In the genomic region with DNA sequence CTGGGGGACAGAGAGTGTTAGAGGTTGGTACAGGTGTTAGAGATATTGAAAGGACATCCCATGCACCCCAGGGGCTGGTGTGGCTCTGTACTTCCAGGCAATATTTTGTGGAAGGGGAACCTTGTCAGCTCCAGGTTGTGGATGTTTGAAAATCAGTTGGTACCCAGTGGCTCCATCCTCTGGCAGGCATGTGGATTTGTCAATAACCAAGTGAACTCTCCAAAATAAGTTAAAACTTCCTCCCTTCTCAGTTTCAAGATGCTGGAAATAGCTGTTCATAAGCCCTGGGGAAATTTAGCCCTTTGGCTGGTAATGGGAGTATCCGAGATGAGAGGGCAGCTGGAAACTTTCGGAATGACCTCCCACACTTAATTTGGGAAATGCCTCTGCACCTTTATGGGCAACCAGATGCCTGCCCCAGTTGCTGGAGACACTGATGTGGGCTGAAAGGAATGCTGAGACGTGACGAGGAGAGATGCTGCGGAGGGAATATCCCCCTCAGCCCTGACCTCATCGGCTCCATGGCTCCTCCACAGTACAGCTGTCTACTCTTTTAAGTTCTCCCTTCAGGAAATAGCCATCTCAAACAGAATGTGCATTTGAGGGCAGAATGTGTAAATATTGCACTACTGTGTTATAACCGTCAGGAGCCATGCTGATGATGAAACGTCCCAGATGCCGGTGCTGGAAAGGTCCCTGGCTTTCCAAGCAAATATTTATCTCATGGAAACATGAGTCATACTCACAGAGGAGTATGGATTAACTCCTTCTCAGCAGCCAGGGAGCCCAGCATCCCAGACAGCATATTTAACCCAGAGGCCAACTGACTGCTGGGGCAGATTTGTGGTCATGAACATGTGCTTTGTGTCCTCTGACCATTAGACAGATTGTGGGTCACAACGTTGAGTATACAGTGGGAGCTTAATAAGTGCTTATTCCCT, we compare ENCODE assay signal across 9 cellular contexts. TPM values are rescaled to one million over a fixed set of nuclear protein-coding genes. Genes with fewer than 3 reads are reported as not detected.
A peak's percentile ranks its signal among the peaks of the same experiment; 100 is the strongest.
DNase-seq lines count a peak whose midpoint lies in the region; ATAC-seq, FAIRE-seq and TF ChIP-seq lines count a peak whose summit lies in the region.
"Had no signal": no experiment of that assay in that cellular context is flagged by ENCODE, and none has a peak within 500 bp of the region (broad histone marks: within the 10 kb centered on the region; RNA-seq: fewer than 3 reads in every experiment).

No MANE protein-coding gene starts in this region.

- no peak overlapping the region for H3K4me3 ChIP-seq in Peyer's patch
- H3K4me3 ChIP-seq in pancreas, result no peak overlapping the region

- peaks cover 0 to 14% (median 0%) of the 10 kb centered on the region in 3 donors for H3K36me3 ChIP-seq in Peyer's patch
- no peaks in the 10 kb centered on the region for H3K36me3 ChIP-seq in pancreas

- peaks cover 0 to 6% of the 10 kb centered on the region in 2 donors for H3K27me3 Mint-ChIP-seq in stimulated activated naive B cell treated with anti-CD40 and anti-IgM and Interleukin-4, amounts not matched to agents 10 μg/mL and 1 μg/mL and 100 μg/mL, for 72 hours

- H3K4me3 Mint-ChIP-seq in stimulated activated naive B cell treated with anti-CD40 and anti-IgM and Interleukin-4, amounts not matched to agents 10 μg/mL and 1 μg/mL and 100 μg/mL, for 72 hours, result no peak overlapping the region

- TF ChIP-seq CTCF in Peyer's patch (IDR thresholded peaks at IDR 0.05) (peak in 1 of 6 experiments; percentile 24), pancreas (IDR thresholded peaks at IDR 0.05) (no peak)

- DNase-seq in Daoy (ENCODE audit: low read depth), result peak; percentile 99
- peak in 1 of 3 donors; percentile 63 for DNase-seq in Peyer's patch
- DNase-seq in fibroblast of peridontal ligament (ENCODE audit: extremely low read depth), result peak; percentile 99
- peak in 2 of 6 donors; percentile 32 to 55 for DNase-seq in pancreas
- no peak for DNase-seq in stimulated activated naive B cell treated with anti-CD40 and anti-IgM and Interleukin-4, amounts not matched to agents 10 μg/mL and 1 μg/mL and 100 μg/mL, for 72 hours
- no peak for DNase-seq in GM12892 (ENCODE audit: insufficient read length)
- DNase-seq in hippocampal formation (lab: John Stamatoyannopoulos, UW), result no peak

- no peak overlapping the region for H3K27ac Mint-ChIP-seq in stimulated activated naive B cell treated with anti-CD40 and anti-IgM and Interleukin-4, amounts not matched to agents 10 μg/mL and 1 μg/mL and 100 μg/mL, for 72 hours

- peak; percentile 53 for FAIRE-seq in pancreas (lab: Jason Lieb, UNC)
- FAIRE-seq in GM12892 (lab: Jason Lieb, UNC), result no peak
- FAIRE-seq: GM19239 had no signal

- H3K27me3 ChIP-seq in Peyer's patch (no peaks in the 10 kb centered on the region), pancreas (no peaks in the 10 kb centered on the region)

- no peaks in the 10 kb centered on the region for H3K4me1 Mint-ChIP-seq in stimulated activated naive B cell treated with anti-CD40 and anti-IgM and Interleukin-4, amounts not matched to agents 10 μg/mL and 1 μg/mL and 100 μg/mL, for 72 hours

- peak; percentile 68 to 77 (median 75) for ATAC-seq in pancreas
- no peak for ATAC-seq in stimulated activated naive B cell treated with anti-CD40 and anti-IgM and Interleukin-4, amounts not matched to agents 10 μg/mL and 1 μg/mL and 100 μg/mL, for 72 hours (replicated peaks)
- no peak for ATAC-seq in HG03097 (IDR thresholded peaks at IDR 0.05; ENCODE audit: low FRiP score, unreplicated experiment)

- intact Hi-C loops in pancreas (cut with DNase I), result no loop called here

- H3K9me3 ChIP-seq in Peyer's patch (no peaks in the 10 kb centered on the region), pancreas (no peaks in the 10 kb centered on the region)

- H3K4me1 ChIP-seq in Peyer's patch (peaks cover 0 to 34% (median 0%) of the 10 kb centered on the region in 4 donors), pancreas (no peaks in the 10 kb centered on the region)

- H3K36me3 Mint-ChIP-seq in stimulated activated naive B cell treated with anti-CD40 and anti-IgM and Interleukin-4, amounts not matched to agents 10 μg/mL and 1 μg/mL and 100 μg/mL, for 72 hours, result no peaks in the 10 kb centered on the region

- TF ChIP-seq POLR2A in Peyer's patch (IDR thresholded peaks at IDR 0.05), result no peak
- TF ChIP-seq POLR2A in GM12892 (IDR thresholded peaks at IDR 0.05; ENCODE audit: low read depth, low read length), result no peak

- peak overlapping the region; percentile 10 to 86 (median 44) for H3K27ac ChIP-seq in Peyer's patch
- H3K27ac ChIP-seq in pancreas, result peak overlapping the region in 1 of 4 donors; percentile 28

- no peaks in the 10 kb centered on the region for H3K9me3 Mint-ChIP-seq in stimulated activated naive B cell treated with anti-CD40 and anti-IgM and Interleukin-4, amounts not matched to agents 10 μg/mL and 1 μg/mL and 100 μg/mL, for 72 hours

- WGBS in pancreas, 2 donors, result 36 to 38% methylated on average over 10 of the region's 10 CpGs

RNA-seq across cellular contexts. Expression of a gene that starts 29.5 kb away (rescaled TPM):
- total RNA-seq in Daoy (2014; rRNA removed; shearing (Covaris generic)), result 1,514 and 1,682 TPM in 2 replicates
- total RNA-seq in Peyer's patch (10 to 100 TPM; 17.5 to 56.9 (median 26.3) TPM), pancreas (10 to 100 TPM in 3 of 6 donors, 1 to 10 TPM in 3; 3.7 to 50.1 (median 12.2) TPM)
- polyA plus RNA-seq in pancreas, result 10 to 100 TPM; 14.2 to 17.6 TPM
- 0.66 TPM for polyA plus RNA-seq in GM12892 (2012; ENCODE audit: missing spikeins)

Comparison
In these comparisons a context has a peak if more than half of its experiments do, and no peak if none do; other contexts are left out.
1. DNase-seq: peak in Daoy (single experiment) and fibroblast of peridontal ligament (single experiment); none in stimulated activated naive B cell treated with anti-CD40 and anti-IgM and Interleukin-4, amounts not matched to agents 10 μg/mL and 1 μg/mL and 100 μg/mL, for 72 hours (single experiment), GM12892 (single experiment) and hippocampal formation (0 of 2).
2. ATAC-seq: peak in pancreas (4 of 4); none in stimulated activated naive B cell treated with anti-CD40 and anti-IgM and Interleukin-4, amounts not matched to agents 10 μg/mL and 1 μg/mL and 100 μg/mL, for 72 hours (0 of 2) and HG03097 (single experiment).
3. RNA of a gene that starts 29.5 kb away (total RNA-seq): 1,514 to 1,682 TPM in Daoy; 17.5 to 56.9 TPM in Peyer's patch and 3.7 to 50.1 TPM in pancreas; every median in the first group is over 10 times any median in the second.